8 cellular contexts compared by ENCODE assay signal in genomic region chr17:82300707-82301270, GRCh38. TPM values are rescaled to one million over a fixed set of nuclear protein-coding genes. Genes with fewer than 3 reads are reported as not detected.
A peak's percentile ranks its signal among the peaks of the same experiment; 100 is the strongest.
DNase-seq lines count a peak whose midpoint lies in the region; ATAC-seq and TF ChIP-seq lines count a peak whose summit lies in the region.

No MANE protein-coding gene starts in this region.

- H3K4me1 ChIP-seq in gastroesophageal sphincter = peaks cover 0 to 44% (median 11%) of the 10 kb centered on the region in 3 donors

- in situ Hi-C loops in ACHN (cut with HindIII; ENCODE audit: low pct_ligation_motif_present, low pct_unique_long_range_greater_than_20kb, low sequenced_read_pairs) = no loop called here
- in situ Hi-C loops in GM13977 (cut with MboI; ENCODE audit: low pct_unique_long_range_greater_than_20kb, low sequenced_read_pairs, unreplicated experiment) = no loop called here

- H3K4me3 ChIP-seq in gastroesophageal sphincter = no peak overlapping the region

- ATAC-seq in gastroesophageal sphincter (no peak), HG03139 (IDR thresholded peaks at IDR 0.05; ENCODE audit: unreplicated experiment) (no peak), GM21515 (IDR thresholded peaks at IDR 0.05; ENCODE audit: unreplicated experiment) (no peak)

- no peak for TF ChIP-seq EP300 in gastroesophageal sphincter (IDR thresholded peaks at IDR 0.05)

- TF ChIP-seq CTCF in GM13977 (IDR thresholded peaks at IDR 0.05; ENCODE audit: extremely low read depth, insufficient read depth, missing control alignments) (peak; percentile 85), gastroesophageal sphincter (IDR thresholded peaks at IDR 0.05) (peak in 3 of 4 experiments; percentile 63 to 90 (median 88))

- 41% methylated on average over 4 of the region's 21 CpGs; no CpG with 5 or more reads in 1 of the 2 donors for WGBS in gastroesophageal sphincter (ENCODE audit: low coverage in 1 of 2), 2 donors

- no peaks in the 10 kb centered on the region for H3K9me3 ChIP-seq in gastroesophageal sphincter

- intact Hi-C loops in posterior vena cava (cut with DNase I) = no loop called here

- TF ChIP-seq POLR2A in gastroesophageal sphincter (IDR thresholded peaks at IDR 0.05) = no peak

- H3K36me3 ChIP-seq in gastroesophageal sphincter = no peaks in the 10 kb centered on the region

- H3K27ac ChIP-seq in gastroesophageal sphincter = no peak overlapping the region

- DNase-seq in ACHN (peak; percentile 75), GM13977 (ENCODE audit: low spot score) (peak; percentile 75), RKO (ENCODE audit: low spot score) (peak; percentile 47), posterior vena cava (ENCODE audit: low spot score) (peak; percentile 92)
- peak; percentile 65 for DNase-seq in activated naive CD4-positive, alpha-beta T cell treated with Interleukin-2 at 50 U/mL for 16 hours

- H3K27me3 ChIP-seq in gastroesophageal sphincter = peaks cover 8% of the 10 kb centered on the region

RNA-seq across cellular contexts. Expression of gene CD7, which starts 16.6 kb away (rescaled TPM):
- 1 to 10 TPM in 1 of 4 donors, under 1 TPM in 2, not detected in 1; 0.58 to 1.7 (median 0.94) TPM for total RNA-seq in gastroesophageal sphincter
- total RNA-seq in posterior vena cava = 1 to 10 TPM; 1.9 to 3.0 TPM

RNA-seq across cellular contexts. Expression of gene CSNK1D, which starts 27.3 kb away (rescaled TPM):
- total RNA-seq in gastroesophageal sphincter (10 to 100 TPM; 23.4 to 92.1 (median 72.4) TPM), posterior vena cava (100 to 1,000 TPM in 1 of 2 donors, 10 to 100 TPM in 1; 93.6 to 103 TPM)

RNA-seq across cellular contexts. Expression of gene SECTM1, which starts 32.8 kb away (rescaled TPM):
- 10 to 100 TPM in 3 of 4 donors, 1 to 10 TPM in 1; 6.1 to 22.3 (median 17.6) TPM for total RNA-seq in gastroesophageal sphincter
- total RNA-seq in posterior vena cava = 10 to 100 TPM; 10.3 to 14.5 TPM

RNA-seq across cellular contexts. Expression of gene TEX19, which starts 58.3 kb away (rescaled TPM):
- total RNA-seq in gastroesophageal sphincter (not detected), posterior vena cava (not detected)
